ENCODE assay signal across 22 cellular contexts in genomic region chr5:125189451-125190051, GRCh38.
DNase-seq lines count a peak whose midpoint lies in the region; ATAC-seq and TF ChIP-seq lines count a peak whose summit lies in the region.
"Had no signal": no experiment of that assay in that cellular context is flagged by ENCODE, and none has a peak within 500 bp of the region (broad histone marks: within the 10 kb centered on the region; RNA-seq: fewer than 3 reads in every experiment).

No MANE protein-coding gene starts in this region.

- ATAC-seq in Panc1 (no peak), HG02759 (IDR thresholded peaks at IDR 0.05; ENCODE audit: unreplicated experiment) (no peak)
- ATAC-seq: left cardiac atrium had no signal

- H3K4me3 ChIP-seq in Panc1 (ENCODE audit: low read depth in 2 of 2, low read length in 2 of 2) = no peak overlapping the region
- no peak overlapping the region for H3K4me3 ChIP-seq in fibroblast of lung (replicated peaks in 1 of 4; ENCODE audit: control extremely low read depth in 1 of 4, insufficient read depth in 1 of 4, low read depth in 3 of 4, low read length in 4 of 4)
- H3K4me3 ChIP-seq: BLaER1, esophagus squamous epithelium, right atrium auricular region, tibial nerve had no signal

- no peaks in the 10 kb centered on the region for H3K36me3 ChIP-seq in Panc1 (ENCODE audit: control insufficient read depth, insufficient read depth, low read length)
- no peaks in the 10 kb centered on the region for H3K36me3 ChIP-seq in fibroblast of lung (ENCODE audit: control insufficient read depth, insufficient read depth, low read length)
- H3K36me3 ChIP-seq: BLaER1, esophagus squamous epithelium, neutrophil, right atrium auricular region, tibial nerve had no signal

- intact Hi-C loops in Panc1 (cut with micrococcal nuclease; ENCODE audit: unreplicated experiment) (no loop called here), posterior vena cava (cut with DNase I) (loop anchor here in 1 of 2 donors (10.0 kb wide), 1 partner anchor 665 kb away; no protein-coding TSS in a partner anchor)

- H3K4me2 ChIP-seq in fibroblast of lung (ENCODE audit: extremely low read depth, insufficient read depth, low read length) = no peak overlapping the region
- H3K4me2 ChIP-seq: BLaER1 had no signal

- H3K27ac ChIP-seq in Panc1 (ENCODE audit: low read length) = peak overlapping the region; percentile 73; the same call in 1 of the 2 replicates
- H3K27ac ChIP-seq in fibroblast of lung (ENCODE audit: insufficient read depth, low read length) = no peak overlapping the region
- H3K27ac ChIP-seq: BLaER1, esophagus squamous epithelium, neutrophil, right atrium auricular region had no signal

- TF ChIP-seq CTCF in Panc1 (IDR thresholded peaks at IDR 0.05) (no peak), fibroblast of lung (conservative IDR thresholded peaks at IDR 0.05 in 1 of 2, IDR thresholded peaks at IDR 0.05 in 1 of 2; ENCODE audit: low read depth in 1 of 2, low read length in 2 of 2) (no peak)

- H2AFZ ChIP-seq in fibroblast of lung (ENCODE audit: low read length) = no peak overlapping the region

- H3K79me2 ChIP-seq in fibroblast of lung (ENCODE audit: control insufficient read depth, insufficient read depth, low read length) = no peaks in the 10 kb centered on the region

- H3K9me3 ChIP-seq in Panc1 (ENCODE audit: control insufficient read depth, insufficient read depth, low read depth, low read length) (no peaks in the 10 kb centered on the region), fibroblast of lung (ENCODE audit: control insufficient read depth, insufficient read depth, low read depth, low read length) (no peaks in the 10 kb centered on the region)
- H3K9me3 ChIP-seq: BLaER1, esophagus squamous epithelium, neutrophil, right atrium auricular region had no signal

- POLR2A ChIA-PET in Panc1 (lab: Charles Lee) = no interaction called here

- H3K27me3 ChIP-seq in Panc1 (ENCODE audit: control insufficient read depth, insufficient read depth, low read length) = no peaks in the 10 kb centered on the region
- no peaks in the 10 kb centered on the region for H3K27me3 ChIP-seq in fibroblast of lung (ENCODE audit: control insufficient read depth, insufficient read depth, low read length)
- H3K27me3 ChIP-seq: BLaER1, esophagus squamous epithelium, neutrophil, right atrium auricular region, tibial nerve had no signal

- H3K4me1 ChIP-seq in Panc1 (ENCODE audit: control insufficient read depth, insufficient read depth, low read length) = peaks cover 17% of the 10 kb centered on the region
- no peaks in the 10 kb centered on the region for H3K4me1 ChIP-seq in fibroblast of lung (ENCODE audit: control insufficient read depth, extremely low read depth, insufficient read depth, low read length)
- H3K4me1 ChIP-seq: esophagus squamous epithelium, right atrium auricular region, tibial nerve had no signal

- H3K9ac ChIP-seq in fibroblast of lung (ENCODE audit: insufficient read depth, low read length) = no peak overlapping the region
- H3K9ac ChIP-seq: BLaER1 had no signal

- peak; percentile 6 for DNase-seq in NCI-H146 (lab: John Stamatoyannopoulos, UW)
- no peak for DNase-seq in NCI-H146 treated with DMSO at 0.1 percent for 48 hours (lab: John Stamatoyannopoulos, UW; ENCODE audit: unreplicated experiment)
- no peak for DNase-seq in Panc1 (ENCODE audit: low read depth, low spot score)
- DNase-seq in fibroblast of lung (ENCODE audit: low read depth in 2 of 2) = peak; percentile 27 to 42
- DNase-seq in renal cortical epithelial cell (ENCODE audit: low read depth) = peak; percentile 46
- no peak for DNase-seq in NCI-H1105 (lab: John Stamatoyannopoulos, UW)
- DNase-seq in posterior vena cava (ENCODE audit: low spot score) = no peak
- DNase-seq: activated CD4-positive, CD25-positive, alpha-beta regulatory T cell treated with anti-CD3 and anti-CD28 coated beads, Interleukin-2, amount 50 U/mL, for 72 hours; central memory CD4-positive, alpha-beta T cell; esophagus squamous epithelium; left cardiac atrium; midbrain; NCI-H2107; NCI-H526 treated with DMSO at 0.1 percent for 48 hours; OCI-M1; stimulated activated naive CD4-positive, alpha-beta T cell treated with Interleukin-2 at 50 U/mL for 16 hours; T1000 had no signal

- no peaks in the 10 kb centered on the region for H4K20me1 ChIP-seq in fibroblast of lung (ENCODE audit: control insufficient read depth, extremely low read depth, insufficient read depth, low read length)
- H4K20me1 ChIP-seq: BLaER1 had no signal

- in situ Hi-C loops in Panc1 (cut with HindIII; ENCODE audit: low pct_unique_long_range_greater_than_20kb, low sequenced_read_pairs) = no loop called here

- BruUV-seq in Panc1 (replicated peaks; lab: Mats Ljungman, UMichigan) = no TSS peak

- CTCF ChIA-PET in Panc1 (lab: Charles Lee) = no interaction called here

Comparison
In these comparisons a context has a peak if more than half of its experiments do, and no peak if none do; other contexts are left out.
1. DNase-seq: peak in NCI-H146 (single experiment), fibroblast of lung (2 of 2) and renal cortical epithelial cell (single experiment); none in NCI-H146 treated with DMSO at 0.1 percent for 48 hours (single experiment), Panc1 (single experiment), NCI-H1105 (single experiment) and posterior vena cava (single experiment).